In the genomic region with DNA sequence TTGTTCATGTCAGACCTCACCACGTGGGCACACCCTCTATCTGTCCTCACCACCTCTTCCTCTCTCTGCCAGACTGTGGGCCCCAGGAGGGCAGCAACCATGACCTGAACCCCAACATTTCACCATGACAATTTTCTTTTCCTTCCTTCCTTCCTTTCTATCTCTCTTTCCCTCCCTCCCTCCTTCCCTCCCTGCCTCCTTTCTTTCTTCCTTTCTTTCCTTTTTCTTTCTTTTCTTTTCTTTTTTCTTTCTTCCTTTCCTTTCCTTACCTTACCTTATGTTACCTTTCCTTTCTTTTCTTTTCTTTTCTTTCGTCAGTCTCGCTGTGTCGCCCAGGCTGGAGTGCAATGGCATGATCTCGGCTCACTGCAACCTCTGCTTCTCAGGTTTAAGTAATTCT, we compare ENCODE assay signal across 23 cellular contexts. TPM values are rescaled to one million over a fixed set of nuclear protein-coding genes. Genes with fewer than 3 reads are reported as not detected.
"Had no signal": no experiment of that assay in that cellular context is flagged by ENCODE, and none has a peak within 500 bp of the region (broad histone marks: within the 10 kb centered on the region; RNA-seq: fewer than 3 reads in every experiment).

No MANE protein-coding gene starts in this region.

- H3K27ac ChIP-seq: colonic mucosa, esophagus muscularis mucosa, gastroesophageal sphincter, thoracic aorta had no signal

- H3K27me3 Mint-ChIP-seq: activated CD8-positive, alpha-beta T cell treated with anti-CD3 and anti-CD28 coated beads for 36 hours; activated naive CD8-positive, alpha-beta T cell treated with anti-CD3 and anti-CD28 coated beads for 36 hours; activated T-helper 17 cell treated with anti-CD3 and anti-CD28 coated beads, Interleukin-2, amount 50 U/mL, for 72 hours had no signal

- H3K36me3 Mint-ChIP-seq: activated CD8-positive, alpha-beta memory T cell treated with anti-CD3 and anti-CD28 coated beads, Interleukin-2, amount 10 ng/mL, durations not matched to agents 7 days and 5 days; type B pancreatic cell had no signal

- ATAC-seq: activated CD8-positive, alpha-beta memory T cell treated with anti-CD3 and anti-CD28 coated beads, Interleukin-2, amount 10 ng/mL, durations not matched to agents 7 days and 5 days; activated CD8-positive, alpha-beta T cell treated with anti-CD3 and anti-CD28 coated beads for 36 hours; activated T-helper 17 cell treated with anti-CD3 and anti-CD28 coated beads, Interleukin-2, amount 50 U/mL, for 72 hours; gastroesophageal sphincter; left ventricle myocardium superior; sciatic nerve had no signal

- H3K4me3 Mint-ChIP-seq: activated CD8-positive, alpha-beta memory T cell treated with anti-CD3 and anti-CD28 coated beads, Interleukin-2, amount 10 ng/mL, durations not matched to agents 7 days and 5 days; activated CD8-positive, alpha-beta T cell treated with anti-CD3 and anti-CD28 coated beads for 36 hours; activated naive CD8-positive, alpha-beta T cell treated with anti-CD3 and anti-CD28 coated beads for 36 hours; activated T-helper 17 cell treated with anti-CD3 and anti-CD28 coated beads, Interleukin-2, amount 50 U/mL, for 72 hours; neural crest cell; type B pancreatic cell had no signal

- H3K9me3 ChIP-seq: colonic mucosa, esophagus muscularis mucosa, gastroesophageal sphincter, thoracic aorta had no signal

- H3K27me3 ChIP-seq: colonic mucosa had no signal

- H3K27ac Mint-ChIP-seq: activated CD8-positive, alpha-beta memory T cell treated with anti-CD3 and anti-CD28 coated beads, Interleukin-2, amount 10 ng/mL, durations not matched to agents 7 days and 5 days; activated CD8-positive, alpha-beta T cell treated with anti-CD3 and anti-CD28 coated beads for 36 hours; activated naive CD8-positive, alpha-beta T cell treated with anti-CD3 and anti-CD28 coated beads for 36 hours; activated T-helper 17 cell treated with anti-CD3 and anti-CD28 coated beads, Interleukin-2, amount 50 U/mL, for 72 hours; type B pancreatic cell had no signal

- H3K9me3 Mint-ChIP-seq: activated CD8-positive, alpha-beta T cell treated with anti-CD3 and anti-CD28 coated beads for 36 hours; activated naive CD8-positive, alpha-beta T cell treated with anti-CD3 and anti-CD28 coated beads for 36 hours; activated T-helper 17 cell treated with anti-CD3 and anti-CD28 coated beads, Interleukin-2, amount 50 U/mL, for 72 hours; neural crest cell; type B pancreatic cell had no signal

- H3K4me1 ChIP-seq: colonic mucosa, esophagus muscularis mucosa, gastroesophageal sphincter had no signal

- H3K4me1 Mint-ChIP-seq: neural crest cell had no signal

- H3K4me3 ChIP-seq: colonic mucosa, esophagus muscularis mucosa, gastroesophageal sphincter, thoracic aorta had no signal

- FAIRE-seq: astrocyte, islet of Langerhans, small intestine had no signal

- DNase-seq: activated CD4-positive, alpha-beta T cell treated with anti-CD3 and anti-CD28 coated beads for 48 hours; activated CD8-positive, alpha-beta memory T cell treated with anti-CD3 and anti-CD28 coated beads, Interleukin-2, amount 10 ng/mL, durations not matched to agents 7 days and 5 days; activated CD8-positive, alpha-beta T cell treated with anti-CD3 and anti-CD28 coated beads for 36 hours; activated naive CD8-positive, alpha-beta T cell treated with anti-CD3 and anti-CD28 coated beads for 36 hours; colonic mucosa; head of caudate nucleus; left ventricle myocardium superior; posterior cingulate gyrus; small intestine; stimulated activated CD4-positive, alpha-beta T cell treated with anti-CD3 and anti-CD28 coated beads, Interleukin-15, amount 100 ng/mL, for 24 hours; stimulated activated CD8-positive, alpha-beta memory T cell treated with anti-CD3 and anti-CD28 coated beads, Interleukin-4, amount 100 ng/mL, for 48 hours; stimulated activated naive CD4-positive, alpha-beta T cell treated with Interleukin-2 at 50 U/mL for 16 hours; T-helper 1 cell; T-helper 9 cell had no signal

- H3K36me3 ChIP-seq: colonic mucosa, esophagus muscularis mucosa, gastroesophageal sphincter, thoracic aorta had no signal

RNA-seq across cellular contexts. Expression of a gene that starts 8.7 kb away (rescaled TPM):
- total RNA-seq: astrocyte, neural crest cell had no signal

RNA-seq across cellular contexts. Expression of a gene that starts 21.3 kb away (rescaled TPM):
- total RNA-seq: activated CD8-positive, alpha-beta memory T cell treated with anti-CD3 and anti-CD28 coated beads, Interleukin-2, amount 10 ng/mL, durations not matched to agents 7 days and 5 days; activated CD8-positive, alpha-beta T cell treated with anti-CD3 and anti-CD28 coated beads for 36 hours; activated naive CD8-positive, alpha-beta T cell treated with anti-CD3 and anti-CD28 coated beads for 36 hours; activated T-helper 17 cell treated with anti-CD3 and anti-CD28 coated beads, Interleukin-2, amount 50 U/mL, for 72 hours; astrocyte; neural crest cell had no signal

RNA-seq across cellular contexts. Expression of a gene that starts 33.7 kb away (rescaled TPM):
- total RNA-seq: activated CD8-positive, alpha-beta memory T cell treated with anti-CD3 and anti-CD28 coated beads, Interleukin-2, amount 10 ng/mL, durations not matched to agents 7 days and 5 days; activated CD8-positive, alpha-beta T cell treated with anti-CD3 and anti-CD28 coated beads for 36 hours; activated naive CD8-positive, alpha-beta T cell treated with anti-CD3 and anti-CD28 coated beads for 36 hours; activated T-helper 17 cell treated with anti-CD3 and anti-CD28 coated beads, Interleukin-2, amount 50 U/mL, for 72 hours; astrocyte; neural crest cell had no signal

RNA-seq across cellular contexts. Expression of a gene that starts 36.7 kb away (rescaled TPM):
- total RNA-seq: activated CD8-positive, alpha-beta memory T cell treated with anti-CD3 and anti-CD28 coated beads, Interleukin-2, amount 10 ng/mL, durations not matched to agents 7 days and 5 days; activated CD8-positive, alpha-beta T cell treated with anti-CD3 and anti-CD28 coated beads for 36 hours; activated naive CD8-positive, alpha-beta T cell treated with anti-CD3 and anti-CD28 coated beads for 36 hours; activated T-helper 17 cell treated with anti-CD3 and anti-CD28 coated beads, Interleukin-2, amount 50 U/mL, for 72 hours; astrocyte; neural crest cell had no signal
